ENCODE assay signal across 29 cellular contexts in genomic region chr15:33865416-33865815, GRCh38.
DNase-seq lines count a peak whose midpoint lies in the region; ATAC-seq and TF ChIP-seq lines count a peak whose summit lies in the region.
"Had no signal": no experiment of that assay in that cellular context is flagged by ENCODE, and none has a peak within 500 bp of the region (broad histone marks: within the 10 kb centered on the region; RNA-seq: fewer than 3 reads in every experiment).

No MANE protein-coding gene starts in this region.

- no peak overlapping the region for H3K9ac ChIP-seq in trophoblast cell (ENCODE audit: low read length)

- H3K4me1 Mint-ChIP-seq in naive thymus-derived CD8-positive, alpha-beta T cell: peaks cover 0 to 7% (median 0%) of the 10 kb centered on the region in 4 donors
- H3K4me1 Mint-ChIP-seq: activated naive CD4-positive, alpha-beta T cell treated with anti-CD3 and anti-CD28 coated beads, Interleukin-2, amount 10 ng/mL, durations not matched to agents 7 days and 5 days had no signal

- peak; percentile 61 for DNase-seq in EH (ENCODE audit: low read depth)
- DNase-seq in SJSA1 (ENCODE audit: low read depth in 1 of 2, low spot score in 2 of 2): peak in 1 of 2 experiments; percentile 56
- peak; percentile 24 for DNase-seq in fibroblast of mammary gland (ENCODE audit: low read depth)
- DNase-seq in trophoblast cell: peak; percentile 39 to 89
- DNase-seq in activated CD8-positive, alpha-beta memory T cell treated with anti-CD3 and anti-CD28 coated beads, Interleukin-2, amount 50 U/mL, for 48 hours: no peak
- no peak for DNase-seq in naive thymus-derived CD8-positive, alpha-beta T cell
- DNase-seq: activated CD4-positive, alpha-beta T cell treated with anti-CD3 and anti-CD28 coated beads for 36 hours; activated CD8-positive, alpha-beta T cell treated with anti-CD3 and anti-CD28 coated beads for 36 hours; activated naive CD4-positive, alpha-beta T cell treated with anti-CD3 and anti-CD28 coated beads, Interleukin-2, amount 10 ng/mL, durations not matched to agents 7 days and 5 days; amniotic stem cell; C1 segment of cervical spinal cord; COR-L47; GDM1; H7; kidney; naive thymus-derived CD4-positive, alpha-beta T cell; NCI-H146; NCI-H446; NCI-H774; Peyer's patch; SHP77 treated with DMSO at 0.1 percent for 48 hours; sigmoid colon; stimulated activated CD4-positive, alpha-beta T cell treated with anti-CD3 and anti-CD28 coated beads, Interleukin-15, amount 100 ng/mL, for 24 hours; stimulated activated CD4-positive, alpha-beta T cell treated with anti-CD3 and anti-CD28 coated beads, Interleukin-4, amount 100 ng/mL, for 4 hours had no signal

- H2BK12ac ChIP-seq in trophoblast cell (ENCODE audit: low read length): no peak overlapping the region

- H3K4me1 ChIP-seq in SJSA1 (replicated peaks): peaks cover 68% of the 10 kb centered on the region
- H3K4me1 ChIP-seq in trophoblast cell (ENCODE audit: control insufficient read depth in 1 of 2, insufficient read depth in 2 of 2, low read length in 2 of 2): peaks cover 6 to 8% of the 10 kb centered on the region in 2 experiments
- H3K4me1 ChIP-seq: Peyer's patch, prostate gland, tibial nerve had no signal

- no peak overlapping the region for H3K4me2 ChIP-seq in trophoblast cell (ENCODE audit: low read length)

- H3K36me3 ChIP-seq in SJSA1 (peaks cover 5% of the 10 kb centered on the region; the same call in 1 of the 2 replicates), trophoblast cell (ENCODE audit: control insufficient read depth in 1 of 2, insufficient read depth in 2 of 2, low read length in 2 of 2) (peaks cover 0 to 1% of the 10 kb centered on the region in 2 experiments)
- H3K36me3 ChIP-seq: Peyer's patch, prostate gland had no signal

- no peaks in the 10 kb centered on the region for H3K79me2 ChIP-seq in trophoblast cell (ENCODE audit: control insufficient read depth, insufficient read depth, low read length, poor library complexity)

- no peak overlapping the region for H4K12ac ChIP-seq in trophoblast cell (ENCODE audit: low read depth, low read length)

- POLR2A ChIA-PET in naive thymus-derived CD8-positive, alpha-beta T cell (lab: Charles Lee): no interaction called here

- H2AFZ ChIP-seq in trophoblast cell (ENCODE audit: insufficient read depth, low read length, poor library complexity): no peak overlapping the region

- H3K27me3 Mint-ChIP-seq in naive thymus-derived CD8-positive, alpha-beta T cell: no peaks in the 10 kb centered on the region
- H3K27me3 Mint-ChIP-seq: activated CD4-positive, alpha-beta T cell treated with anti-CD3 and anti-CD28 coated beads for 36 hours; activated CD8-positive, alpha-beta T cell treated with anti-CD3 and anti-CD28 coated beads for 36 hours; activated naive CD4-positive, alpha-beta T cell treated with anti-CD3 and anti-CD28 coated beads, Interleukin-2, amount 10 ng/mL, durations not matched to agents 7 days and 5 days; activated T-helper 17 cell treated with anti-CD3 and anti-CD28 coated beads, Interleukin-2, amount 50 U/mL, for 72 hours; naive thymus-derived CD4-positive, alpha-beta T cell had no signal

- no peaks in the 10 kb centered on the region for H3K79me1 ChIP-seq in trophoblast cell (ENCODE audit: low read length)

- H3K27me3 ChIP-seq in SJSA1 (replicated peaks) (no peaks in the 10 kb centered on the region), trophoblast cell (ENCODE audit: insufficient read depth, low read length) (no peaks in the 10 kb centered on the region)
- H3K27me3 ChIP-seq: Peyer's patch, sigmoid colon, tibial nerve had no signal

- H3K23ac ChIP-seq in trophoblast cell (ENCODE audit: low read length): no peak overlapping the region

- ATAC-seq in GM18502 (IDR thresholded peaks at IDR 0.05; ENCODE audit: poor library complexity, unreplicated experiment) (no peak), HG02571 (IDR thresholded peaks at IDR 0.05; ENCODE audit: unreplicated experiment) (no peak)
- no peak for ATAC-seq in naive thymus-derived CD8-positive, alpha-beta T cell
- ATAC-seq: activated CD4-positive, alpha-beta T cell treated with anti-CD3 and anti-CD28 coated beads for 36 hours; activated CD8-positive, alpha-beta T cell treated with anti-CD3 and anti-CD28 coated beads for 36 hours; activated T-helper 17 cell treated with anti-CD3 and anti-CD28 coated beads, Interleukin-2, amount 50 U/mL, for 72 hours; naive thymus-derived CD4-positive, alpha-beta T cell had no signal

- no peaks in the 10 kb centered on the region for H3K9me3 ChIP-seq in SJSA1 (replicated peaks)
- H3K9me3 ChIP-seq in trophoblast cell (ENCODE audit: insufficient read depth, low read depth, low read length): no peaks in the 10 kb centered on the region
- H3K9me3 ChIP-seq: Peyer's patch, prostate gland, sigmoid colon, tibial nerve had no signal

- TF ChIP-seq CTCF in fibroblast of mammary gland (conservative IDR thresholded peaks at IDR 0.05; ENCODE audit: control insufficient read depth, insufficient read depth, low read depth, low read length): no peak

- no peak overlapping the region for H3K14ac ChIP-seq in trophoblast cell (ENCODE audit: low read length)

- H3K4me3 ChIP-seq in SJSA1 (no peak overlapping the region), fibroblast of mammary gland (ENCODE audit: control insufficient read depth, low read depth, low read length) (no peak overlapping the region), trophoblast cell (ENCODE audit: low read depth, low read length) (no peak overlapping the region)
- H3K4me3 ChIP-seq: Peyer's patch, prostate gland, sigmoid colon, tibial nerve had no signal

- no peaks in the 10 kb centered on the region for H3K9me3 Mint-ChIP-seq in naive thymus-derived CD8-positive, alpha-beta T cell
- H3K9me3 Mint-ChIP-seq: activated CD8-positive, alpha-beta T cell treated with anti-CD3 and anti-CD28 coated beads for 36 hours; activated naive CD4-positive, alpha-beta T cell treated with anti-CD3 and anti-CD28 coated beads, Interleukin-2, amount 10 ng/mL, durations not matched to agents 7 days and 5 days; activated T-helper 17 cell treated with anti-CD3 and anti-CD28 coated beads, Interleukin-2, amount 50 U/mL, for 72 hours had no signal

- no peak overlapping the region for H3K18ac ChIP-seq in trophoblast cell (ENCODE audit: low read length)

- no peak overlapping the region for H4K8ac ChIP-seq in trophoblast cell (ENCODE audit: low read depth, low read length)

- WGBS in trophoblast cell (ENCODE audit: extremely low coverage, insufficient coverage, insufficient read length): no CpG with 5 or more reads among the region's 6 CpGs

- H3K36me3 Mint-ChIP-seq in naive thymus-derived CD8-positive, alpha-beta T cell: peaks cover 12 to 53% (median 34%) of the 10 kb centered on the region in 3 donors

- no peak overlapping the region for H3K4ac ChIP-seq in trophoblast cell (ENCODE audit: low read depth, low read length)

- peak overlapping the region; percentile 56 for H3K27ac ChIP-seq in SJSA1
- peak overlapping the region; percentile 31 for H3K27ac ChIP-seq in trophoblast cell (ENCODE audit: low read depth, low read length)
- H3K27ac ChIP-seq: Peyer's patch, prostate gland, tibial nerve had no signal

- H2BK120ac ChIP-seq in trophoblast cell (ENCODE audit: insufficient read depth, low read length, poor library complexity): no peak overlapping the region

- no peak overlapping the region for H4K91ac ChIP-seq in trophoblast cell (ENCODE audit: low read depth, low read length)

- H2BK5ac ChIP-seq in trophoblast cell (ENCODE audit: low read depth, low read length, poor library complexity): no peak overlapping the region

- no peak overlapping the region for H2AK5ac ChIP-seq in trophoblast cell (ENCODE audit: low read length)

- no peak overlapping the region for H3K27ac Mint-ChIP-seq in naive thymus-derived CD8-positive, alpha-beta T cell
- H3K27ac Mint-ChIP-seq: activated CD4-positive, alpha-beta T cell treated with anti-CD3 and anti-CD28 coated beads for 36 hours; activated CD8-positive, alpha-beta T cell treated with anti-CD3 and anti-CD28 coated beads for 36 hours; activated naive CD4-positive, alpha-beta T cell treated with anti-CD3 and anti-CD28 coated beads, Interleukin-2, amount 10 ng/mL, durations not matched to agents 7 days and 5 days; activated T-helper 17 cell treated with anti-CD3 and anti-CD28 coated beads, Interleukin-2, amount 50 U/mL, for 72 hours; naive thymus-derived CD4-positive, alpha-beta T cell had no signal

- no peak overlapping the region for H3K4me3 Mint-ChIP-seq in naive thymus-derived CD8-positive, alpha-beta T cell
- H3K4me3 Mint-ChIP-seq: activated CD4-positive, alpha-beta T cell treated with anti-CD3 and anti-CD28 coated beads for 36 hours; activated CD8-positive, alpha-beta T cell treated with anti-CD3 and anti-CD28 coated beads for 36 hours; activated naive CD4-positive, alpha-beta T cell treated with anti-CD3 and anti-CD28 coated beads, Interleukin-2, amount 10 ng/mL, durations not matched to agents 7 days and 5 days; activated T-helper 17 cell treated with anti-CD3 and anti-CD28 coated beads, Interleukin-2, amount 50 U/mL, for 72 hours; naive thymus-derived CD4-positive, alpha-beta T cell had no signal

Comparison
In these comparisons a context has a peak if more than half of its experiments do, and no peak if none do; other contexts are left out.
1. DNase-seq: peak in EH (single experiment), fibroblast of mammary gland (single experiment) and trophoblast cell (2 of 2); none in activated CD8-positive, alpha-beta memory T cell treated with anti-CD3 and anti-CD28 coated beads, Interleukin-2, amount 50 U/mL, for 48 hours (single experiment) and naive thymus-derived CD8-positive, alpha-beta T cell (0 of 10).